ENCODE assay signal across 8 cellular contexts in genomic region chr7:139648941-139649425, GRCh38.
DNase-seq lines count a peak whose midpoint lies in the region; ATAC-seq, FAIRE-seq and TF ChIP-seq lines count a peak whose summit lies in the region.

No MANE protein-coding gene starts in this region.

- no peaks in the 10 kb centered on the region for H3K36me3 ChIP-seq in endocrine pancreas (ENCODE audit: control insufficient read depth, insufficient read depth, low read length)

- peak overlapping the region; percentile 10 for H3K4me3 ChIP-seq in endocrine pancreas (ENCODE audit: control insufficient read depth, insufficient read depth, low read length)

- no peaks in the 10 kb centered on the region for H3K27me3 ChIP-seq in endocrine pancreas (ENCODE audit: control insufficient read depth, insufficient read depth, low read length)

- no peak overlapping the region for H3K9ac ChIP-seq in endocrine pancreas (ENCODE audit: control insufficient read depth, insufficient read depth, low read length)

- FAIRE-seq in GM18507 (lab: Jason Lieb, UNC) (peak; percentile 94), frontal cortex (lab: Jason Lieb, UNC) (no peak)

- H3K27ac Mint-ChIP-seq in stimulated activated effector memory CD8-positive, alpha-beta T cell treated with anti-CD3 and anti-CD28 coated beads, Interleukin-12 subunit alpha, Interleukin-12 subunit beta, amount 100 ng/mL, for 72 hours = peak overlapping the region; percentile 77

- peak; percentile 43 for DNase-seq in GM18507 (ENCODE audit: extremely low spot score, insufficient read length, low read depth)
- peak in 2 of 3 experiments; percentile 75 to 89 for DNase-seq in NCI-H1417 (lab: John Stamatoyannopoulos, UW)
- DNase-seq in stimulated activated effector memory CD8-positive, alpha-beta T cell treated with anti-CD3 and anti-CD28 coated beads, Interleukin-12 subunit alpha, Interleukin-12 subunit beta, amount 100 ng/mL, for 72 hours (ENCODE audit: low spot score in 2 of 2) = peak; percentile 12 to 73
- no peak for DNase-seq in erythroblast (lab: John Stamatoyannopoulos, UW)
- DNase-seq in frontal cortex (ENCODE audit: low spot score in 2 of 2) = no peak
- no peak for DNase-seq in NCI-H2171 (lab: John Stamatoyannopoulos, UW)

- H3K4me1 ChIP-seq in endocrine pancreas (ENCODE audit: control insufficient read depth, insufficient read depth, low read length) = peaks cover 21% of the 10 kb centered on the region

- H3K9me3 Mint-ChIP-seq in stimulated activated effector memory CD8-positive, alpha-beta T cell treated with anti-CD3 and anti-CD28 coated beads, Interleukin-12 subunit alpha, Interleukin-12 subunit beta, amount 100 ng/mL, for 72 hours = no peaks in the 10 kb centered on the region

- H3K4me3 Mint-ChIP-seq in stimulated activated effector memory CD8-positive, alpha-beta T cell treated with anti-CD3 and anti-CD28 coated beads, Interleukin-12 subunit alpha, Interleukin-12 subunit beta, amount 100 ng/mL, for 72 hours = peak overlapping the region; percentile 45

- peaks cover 28% of the 10 kb centered on the region for H3K36me3 Mint-ChIP-seq in stimulated activated effector memory CD8-positive, alpha-beta T cell treated with anti-CD3 and anti-CD28 coated beads, Interleukin-12 subunit alpha, Interleukin-12 subunit beta, amount 100 ng/mL, for 72 hours

- ATAC-seq in GM21576 (IDR thresholded peaks at IDR 0.05; ENCODE audit: unreplicated experiment) = peak; percentile 92
- ATAC-seq in stimulated activated effector memory CD8-positive, alpha-beta T cell treated with anti-CD3 and anti-CD28 coated beads, Interleukin-12 subunit alpha, Interleukin-12 subunit beta, amount 100 ng/mL, for 72 hours = peak; percentile 82

- peaks cover 56% of the 10 kb centered on the region for H3K4me1 Mint-ChIP-seq in stimulated activated effector memory CD8-positive, alpha-beta T cell treated with anti-CD3 and anti-CD28 coated beads, Interleukin-12 subunit alpha, Interleukin-12 subunit beta, amount 100 ng/mL, for 72 hours

- TF ChIP-seq POLR2A in erythroblast (IDR thresholded peaks at IDR 0.05; ENCODE audit: low read length) = no peak

- no peaks in the 10 kb centered on the region for H3K9me3 ChIP-seq in endocrine pancreas (ENCODE audit: control insufficient read depth, low read length)

Comparison
In these comparisons a context has a peak if more than half of its experiments do, and no peak if none do; other contexts are left out.
1. DNase-seq: peak in GM18507 (single experiment), NCI-H1417 (2 of 3) and stimulated activated effector memory CD8-positive, alpha-beta T cell treated with anti-CD3 and anti-CD28 coated beads, Interleukin-12 subunit alpha, Interleukin-12 subunit beta, amount 100 ng/mL, for 72 hours (2 of 2); none in erythroblast (0 of 2), frontal cortex (0 of 2) and NCI-H2171 (single experiment).